1 cellular context compared by ENCODE assay signal in genomic region chr6:167221408-167222201, GRCh38.
TF ChIP-seq lines count a peak whose summit lies in the region.

No MANE protein-coding gene starts in this region.

TF ChIP-seq in WTC11, 78 proteins besides CTCF, POLR2A, EP300 and RAD21 (continued from another document):
- no peak for TF ChIP-seq USF1 (CRISPR knock-in tag; IDR thresholded peaks at IDR 0.05)
